9 cellular contexts compared by ENCODE assay signal in genomic region chr5:125412051-125412560, GRCh38.
A peak's percentile ranks its signal among the peaks of the same experiment; 100 is the strongest.
DNase-seq lines count a peak whose midpoint lies in the region; ATAC-seq and TF ChIP-seq lines count a peak whose summit lies in the region.
"Had no signal": no experiment of that assay in that cellular context is flagged by ENCODE, and none has a peak within 500 bp of the region (broad histone marks: within the 10 kb centered on the region; RNA-seq: fewer than 3 reads in every experiment).

No MANE protein-coding gene starts in this region.

- H3K4me1 ChIP-seq in SK-N-SH (ENCODE audit: control insufficient read depth in 1 of 2, insufficient read depth in 2 of 2, low read depth in 1 of 2, low read length in 1 of 2) = peaks cover 51 to 59% of the 10 kb centered on the region in 2 experiments
- H3K4me1 ChIP-seq in hepatocyte (ENCODE audit: insufficient read depth) = peaks cover 54% of the 10 kb centered on the region

- no peaks in the 10 kb centered on the region for H4K20me1 ChIP-seq in SK-N-SH (ENCODE audit: insufficient read depth)
- H4K20me1 ChIP-seq in hepatocyte (ENCODE audit: insufficient read depth, poor library complexity, severe bottlenecking) = no peaks in the 10 kb centered on the region

- H3K79me2 ChIP-seq in SK-N-SH (ENCODE audit: insufficient read depth) = no peaks in the 10 kb centered on the region
- H3K79me2 ChIP-seq in hepatocyte = no peaks in the 10 kb centered on the region

- CTCF ChIA-PET in SK-N-SH (lab: Yijun Ruan, JAX) = interaction anchor here (0.6 to 2.5 kb wide), 10 partner anchors 48 to 673 kb away, joined by 3 to 16 read pairs (median 4); no protein-coding TSS in a partner anchor

- H3K36me3 Mint-ChIP-seq in stimulated activated naive B cell treated with anti-CD40 and anti-IgM and Interleukin-4, amounts not matched to agents 10 μg/mL and 1 μg/mL and 100 μg/mL, for 72 hours = no peaks in the 10 kb centered on the region
- H3K36me3 Mint-ChIP-seq: CD4-positive, CD25-positive, alpha-beta regulatory T cell had no signal

- peaks cover 50% of the 10 kb centered on the region for H3F3A ChIP-seq in SK-N-SH (replicated peaks; ENCODE audit: insufficient read depth)

- peak overlapping the region; percentile 69 to 71 for H3K4me3 Mint-ChIP-seq in stimulated activated naive B cell treated with anti-CD40 and anti-IgM and Interleukin-4, amounts not matched to agents 10 μg/mL and 1 μg/mL and 100 μg/mL, for 72 hours
- H3K4me3 Mint-ChIP-seq: CD4-positive, CD25-positive, alpha-beta regulatory T cell had no signal

- peak overlapping the region; percentile 72 for H3K4me2 ChIP-seq in SK-N-SH
- H3K4me2 ChIP-seq in hepatocyte = peak overlapping the region; percentile 60

- no peaks in the 10 kb centered on the region for H3K27me3 Mint-ChIP-seq in stimulated activated naive B cell treated with anti-CD40 and anti-IgM and Interleukin-4, amounts not matched to agents 10 μg/mL and 1 μg/mL and 100 μg/mL, for 72 hours
- H3K27me3 Mint-ChIP-seq: CD4-positive, CD25-positive, alpha-beta regulatory T cell had no signal

- DNase-seq in SK-N-SH (no peak), hepatocyte (ENCODE audit: low spot score) (peak; percentile 74), mesenteric fat pad (ENCODE audit: low spot score) (no peak), AG08396 (ENCODE audit: low spot score) (no peak)
- peak; percentile 43 for DNase-seq in stimulated activated naive B cell treated with anti-CD40 and anti-IgM and Interleukin-4, amounts not matched to agents 10 μg/mL and 1 μg/mL and 100 μg/mL, for 72 hours
- DNase-seq: CD4-positive, CD25-positive, alpha-beta regulatory T cell had no signal

- POLR2A ChIA-PET in SK-N-SH (lab: Yijun Ruan, JAX) = interaction anchor here (0.9 to 7.1 kb wide), 6 partner anchors 68 to 664 kb away, joined by 3 to 64 read pairs (median 5); partner anchors contain the start of gene ZNF608

- no peak for TF ChIP-seq EP300 in SK-N-SH (IDR thresholded peaks at IDR 0.05; ENCODE audit: borderline replicate concordance in 1 of 2, low read depth in 1 of 2, low read length in 1 of 2)

- H3K9me3 Mint-ChIP-seq in stimulated activated naive B cell treated with anti-CD40 and anti-IgM and Interleukin-4, amounts not matched to agents 10 μg/mL and 1 μg/mL and 100 μg/mL, for 72 hours = no peaks in the 10 kb centered on the region

- H3K27ac ChIP-seq in SK-N-SH (ENCODE audit: low read depth in 2 of 2, low read length in 1 of 2) (peak overlapping the region; percentile 93 to 98), VCaP (peak overlapping the region; percentile 79), hepatocyte (peak overlapping the region; percentile 80)

- TF ChIP-seq CTCF in SK-N-SH (IDR thresholded peaks at IDR 0.05) (no peak), VCaP (conservative IDR thresholded peaks at IDR 0.05) (no peak), hepatocyte (IDR thresholded peaks at IDR 0.05; ENCODE audit: poor library complexity) (peak; percentile 14)

- TF ChIP-seq RAD21 in SK-N-SH (IDR thresholded peaks at IDR 0.05; ENCODE audit: low read length) = no peak

- H2AFZ ChIP-seq in SK-N-SH (ENCODE audit: low read depth) = no peak overlapping the region
- H2AFZ ChIP-seq in hepatocyte = peak overlapping the region; percentile 39

- peak overlapping the region; percentile 22; the same call in 1 of the 2 replicates for H3K9ac ChIP-seq in SK-N-SH

- peak overlapping the region; percentile 82 for H3K27ac Mint-ChIP-seq in stimulated activated naive B cell treated with anti-CD40 and anti-IgM and Interleukin-4, amounts not matched to agents 10 μg/mL and 1 μg/mL and 100 μg/mL, for 72 hours
- H3K27ac Mint-ChIP-seq: CD4-positive, CD25-positive, alpha-beta regulatory T cell had no signal

- H3K27me3 ChIP-seq in SK-N-SH (ENCODE audit: insufficient read depth) (no peaks in the 10 kb centered on the region), hepatocyte (no peaks in the 10 kb centered on the region)

- H3K9me2 ChIP-seq in SK-N-SH (no peaks in the 10 kb centered on the region), hepatocyte (replicated peaks; ENCODE audit: insufficient read depth) (no peaks in the 10 kb centered on the region)

- peaks cover 25 to 36% of the 10 kb centered on the region in 2 donors for H3K4me1 Mint-ChIP-seq in stimulated activated naive B cell treated with anti-CD40 and anti-IgM and Interleukin-4, amounts not matched to agents 10 μg/mL and 1 μg/mL and 100 μg/mL, for 72 hours
- H3K4me1 Mint-ChIP-seq: CD4-positive, CD25-positive, alpha-beta regulatory T cell had no signal

- H3K4me3 ChIP-seq in SK-N-SH (ENCODE audit: low read depth in 2 of 2, low read length in 1 of 2) (peak overlapping the region in 1 of 2 experiments; percentile 42; a peak in 1 of 4 replicates), hepatocyte (no peak overlapping the region)

- H3K36me3 ChIP-seq in SK-N-SH (replicated peaks in 1 of 2; ENCODE audit: control insufficient read depth in 1 of 2, insufficient read depth in 2 of 2, low read length in 1 of 2) (no peaks in the 10 kb centered on the region), hepatocyte (replicated peaks; ENCODE audit: insufficient read depth, low read depth) (no peaks in the 10 kb centered on the region)

- 81% methylated on average over 10 of the region's 11 CpGs for WGBS in SK-N-SH (ENCODE audit: low lambda C conversion rate)
- 19% methylated on average over 11 of the region's 11 CpGs for WGBS in hepatocyte (ENCODE audit: low lambda C conversion rate, missing lambda C conversion rate)

- H3K9me3 ChIP-seq in SK-N-SH = no peaks in the 10 kb centered on the region
- no peaks in the 10 kb centered on the region for H3K9me3 ChIP-seq in hepatocyte (ENCODE audit: low read depth)

- ATAC-seq in SK-N-SH treated with all-trans-retinoic acid at 6 μM for 48 hours = no peak
- ATAC-seq in HG03103 (IDR thresholded peaks at IDR 0.05; ENCODE audit: low read depth, unreplicated experiment) = peak; percentile 55
- peak; percentile 71 to 75 for ATAC-seq in stimulated activated naive B cell treated with anti-CD40 and anti-IgM and Interleukin-4, amounts not matched to agents 10 μg/mL and 1 μg/mL and 100 μg/mL, for 72 hours (replicated peaks)

TF ChIP-seq in SK-N-SH, 30 proteins besides CTCF, POLR2A, EP300 and RAD21 (continues in another document):
- TF ChIP-seq USF2 (IDR thresholded peaks at IDR 0.05; ENCODE audit: borderline replicate concordance, low read depth, low read length) = no peak
- TF ChIP-seq, protein P1, sequence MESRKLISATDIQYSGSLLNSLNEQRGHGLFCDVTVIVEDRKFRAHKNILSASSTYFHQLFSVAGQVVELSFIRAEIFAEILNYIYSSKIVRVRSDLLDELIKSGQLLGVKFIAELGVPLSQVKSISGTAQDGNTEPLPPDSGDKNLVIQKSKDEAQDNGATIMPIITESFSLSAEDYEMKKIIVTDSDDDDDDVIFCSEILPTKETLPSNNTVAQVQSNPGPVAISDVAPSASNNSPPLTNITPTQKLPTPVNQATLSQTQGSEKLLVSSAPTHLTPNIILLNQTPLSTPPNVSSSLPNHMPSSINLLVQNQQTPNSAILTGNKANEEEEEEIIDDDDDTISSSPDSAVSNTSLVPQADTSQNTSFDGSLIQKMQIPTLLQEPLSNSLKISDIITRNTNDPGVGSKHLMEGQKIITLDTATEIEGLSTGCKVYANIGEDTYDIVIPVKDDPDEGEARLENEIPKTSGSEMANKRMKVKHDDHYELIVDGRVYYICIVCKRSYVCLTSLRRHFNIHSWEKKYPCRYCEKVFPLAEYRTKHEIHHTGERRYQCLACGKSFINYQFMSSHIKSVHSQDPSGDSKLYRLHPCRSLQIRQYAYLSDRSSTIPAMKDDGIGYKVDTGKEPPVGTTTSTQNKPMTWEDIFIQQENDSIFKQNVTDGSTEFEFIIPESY (IDR thresholded peaks at IDR 0.05; ENCODE audit: borderline replicate concordance, low read depth) = no peak
- TF ChIP-seq NFIC (IDR thresholded peaks at IDR 0.05; ENCODE audit: borderline replicate concordance) = no peak
- TF ChIP-seq TCF12 (IDR thresholded peaks at IDR 0.05) = no peak
- no peak for TF ChIP-seq FOXJ3 (CRISPR knock-in tag; IDR thresholded peaks at IDR 0.05)
- TF ChIP-seq RXRA (IDR thresholded peaks at IDR 0.05; ENCODE audit: borderline replicate concordance, low read depth) = no peak

TF ChIP-seq in SK-N-SH treated with all-trans-retinoic acid at 6 μM for 48 hours, 23 proteins besides CTCF, POLR2A, EP300 and RAD21:
- TF ChIP-seq PPARA (CRISPR knock-in tag; IDR thresholded peaks at IDR 0.05; ENCODE audit: borderline replicate concordance) = no peak
- no peak for TF ChIP-seq ZFP30 (CRISPR knock-in tag; IDR thresholded peaks at IDR 0.05)
- no peak for TF ChIP-seq ISL1 (CRISPR knock-in tag; IDR thresholded peaks at IDR 0.05)

Comparison
In these comparisons a context has a peak if more than half of its experiments do, and no peak if none do; other contexts are left out.
1. DNase-seq: peak in hepatocyte (single experiment) and stimulated activated naive B cell treated with anti-CD40 and anti-IgM and Interleukin-4, amounts not matched to agents 10 μg/mL and 1 μg/mL and 100 μg/mL, for 72 hours (single experiment); none in SK-N-SH (single experiment), mesenteric fat pad (single experiment) and AG08396 (single experiment).
2. Peak in every context shown above with its lines, with median percentiles within 50 percentile points of each other: H3K27ac ChIP-seq.